Comparison of ENCODE assay signal across 8 cellular contexts in the genomic region with DNA sequence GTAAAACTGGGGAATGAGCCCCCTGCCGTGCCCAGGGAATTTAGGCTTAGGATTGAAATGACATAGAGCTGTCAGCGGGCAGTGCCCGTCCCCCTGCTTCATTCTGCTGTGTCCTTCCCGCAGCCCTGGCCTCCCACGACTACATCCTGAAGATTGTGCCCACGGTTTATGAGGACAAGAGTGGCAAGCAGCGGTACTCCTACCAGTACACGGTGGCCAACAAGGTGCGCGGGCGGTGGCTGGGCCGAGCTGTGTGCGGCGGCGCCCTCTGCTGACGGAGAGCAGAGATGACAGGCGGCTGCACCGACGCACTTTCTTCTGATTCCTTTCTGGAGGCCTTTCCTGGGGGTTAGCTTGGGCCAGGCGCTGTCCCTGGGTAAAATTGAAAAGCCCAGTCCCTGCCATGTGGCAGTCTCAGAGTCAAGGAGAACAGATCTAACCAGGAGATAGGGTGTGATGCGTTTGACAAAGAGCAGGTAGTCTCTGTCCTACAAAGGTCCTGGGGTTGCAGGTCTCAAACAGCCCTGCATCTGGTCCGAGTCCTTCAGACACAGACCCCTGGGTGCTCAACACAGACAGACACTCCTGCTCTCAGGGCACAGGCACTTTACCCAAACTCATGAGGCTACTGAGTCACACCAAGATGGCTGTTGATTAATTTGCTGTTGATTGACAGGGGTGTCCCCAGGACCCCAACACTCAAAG. TPM values are rescaled to one million over a fixed set of nuclear protein-coding genes. Genes with fewer than 3 reads are reported as not detected.
DNase-seq lines count a peak whose midpoint lies in the region; ATAC-seq and TF ChIP-seq lines count a peak whose summit lies in the region.

No MANE protein-coding gene starts in this region.

- peak overlapping the region in 4 of 5 experiments; percentile 13 to 80 (median 62) for H3K27ac Mint-ChIP-seq in brain

- ATAC-seq in GM21447 (IDR thresholded peaks at IDR 0.05; ENCODE audit: unreplicated experiment) (peak; percentile 70), GM19397 (IDR thresholded peaks at IDR 0.05; ENCODE audit: unreplicated experiment) (no peak)

- no peak overlapping the region for H3K27ac ChIP-seq in VCaP

- H3K27me3 Mint-ChIP-seq in brain = no peaks in the 10 kb centered on the region

- DNase-seq in COR-L47 (lab: John Stamatoyannopoulos, UW) = peak; percentile 51
- peak; percentile 68 for DNase-seq in NAMALWA (ENCODE audit: low spot score)
- peak; percentile 80 for DNase-seq in islet precursor cell
- DNase-seq in stimulated activated CD4-positive, alpha-beta T cell treated with anti-CD3 and anti-CD28 coated beads, Interleukin-15, amount 100 ng/mL, for 24 hours = peak; percentile 78

- H3K36me3 Mint-ChIP-seq in brain = peaks cover 44% of the 10 kb centered on the region

- no peak overlapping the region for H3K4me3 Mint-ChIP-seq in brain

- H3K9me3 Mint-ChIP-seq in brain = no peaks in the 10 kb centered on the region

- H3K4me1 Mint-ChIP-seq in brain = peaks cover 40% of the 10 kb centered on the region

- peak; percentile 88 for TF ChIP-seq CTCF in VCaP (conservative IDR thresholded peaks at IDR 0.05)
- TF ChIP-seq CTCF in brain (conservative IDR thresholded peaks at IDR 0.05) = peak; percentile 97

RNA-seq across cellular contexts. Expression of a gene that starts 26.8 kb away (rescaled TPM):
- polyA plus RNA-seq in brain (ENCODE audit: insufficient read depth, low read depth, low replicate concordance) = 60.3 TPM

RNA-seq across cellular contexts. Expression of a gene that starts 51.1 kb away (rescaled TPM):
- polyA plus RNA-seq in brain (ENCODE audit: insufficient read depth, low read depth, low replicate concordance) = 186 TPM
